Comparison of ENCODE assay signal across 2 cellular contexts in genomic region chr1:43446388-43446740, GRCh38.
TF ChIP-seq lines count a peak whose summit lies in the region.

No MANE protein-coding gene starts in this region.

TF ChIP-seq in IMR-90, 13 proteins besides CTCF, POLR2A, EP300 and RAD21:
- no peak for TF ChIP-seq FOS (IDR thresholded peaks at IDR 0.05; ENCODE audit: low read depth, low read length)
- no peak for TF ChIP-seq SMC3 (IDR thresholded peaks at IDR 0.05; ENCODE audit: low read depth, low read length)
- TF ChIP-seq NFE2L2 (IDR thresholded peaks at IDR 0.05; ENCODE audit: low read depth, low read length) = no peak
- TF ChIP-seq MAZ (IDR thresholded peaks at IDR 0.05; ENCODE audit: borderline replicate concordance, low read depth, low read length) = no peak
- TF ChIP-seq BHLHE40 (IDR thresholded peaks at IDR 0.05; ENCODE audit: low read depth, low read length) = no peak
- no peak for TF ChIP-seq CHD1 (IDR thresholded peaks at IDR 0.05; ENCODE audit: low read depth, low read length)

TF ChIP-seq in WTC11, 78 proteins besides CTCF, POLR2A, EP300 and RAD21:
- TF ChIP-seq E2F5 (CRISPR knock-in tag; IDR thresholded peaks at IDR 0.05) (no peak), PREB (CRISPR knock-in tag; IDR thresholded peaks at IDR 0.05; ENCODE audit: borderline replicate concordance) (no peak), ZNF671 (CRISPR knock-in tag; IDR thresholded peaks at IDR 0.05) (no peak), NR1H2 (CRISPR knock-in tag; IDR thresholded peaks at IDR 0.05) (no peak), GRHL2 (CRISPR knock-in tag; IDR thresholded peaks at IDR 0.05; ENCODE audit: insufficient replicate concordance, severe bottlenecking) (no peak), ELF4 (CRISPR knock-in tag; IDR thresholded peaks at IDR 0.05; ENCODE audit: low read depth) (no peak), EMX1 (CRISPR knock-in tag; IDR thresholded peaks at IDR 0.05) (no peak), E2F4 (CRISPR knock-in tag; IDR thresholded peaks at IDR 0.05; ENCODE audit: borderline replicate concordance, low read depth) (no peak), ZNF121 (CRISPR knock-in tag; IDR thresholded peaks at IDR 0.05) (no peak), KAT7 (CRISPR knock-in tag; IDR thresholded peaks at IDR 0.05; ENCODE audit: borderline replicate concordance) (no peak), ZNF232 (CRISPR knock-in tag; IDR thresholded peaks at IDR 0.05) (no peak)
- TF ChIP-seq, protein P1, sequence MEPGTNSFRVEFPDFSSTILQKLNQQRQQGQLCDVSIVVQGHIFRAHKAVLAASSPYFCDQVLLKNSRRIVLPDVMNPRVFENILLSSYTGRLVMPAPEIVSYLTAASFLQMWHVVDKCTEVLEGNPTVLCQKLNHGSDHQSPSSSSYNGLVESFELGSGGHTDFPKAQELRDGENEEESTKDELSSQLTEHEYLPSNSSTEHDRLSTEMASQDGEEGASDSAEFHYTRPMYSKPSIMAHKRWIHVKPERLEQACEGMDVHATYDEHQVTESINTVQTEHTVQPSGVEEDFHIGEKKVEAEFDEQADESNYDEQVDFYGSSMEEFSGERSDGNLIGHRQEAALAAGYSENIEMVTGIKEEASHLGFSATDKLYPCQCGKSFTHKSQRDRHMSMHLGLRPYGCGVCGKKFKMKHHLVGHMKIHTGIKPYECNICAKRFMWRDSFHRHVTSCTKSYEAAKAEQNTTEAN (CRISPR knock-in tag; IDR thresholded peaks at IDR 0.05) = no peak
- TF ChIP-seq, protein P2, sequence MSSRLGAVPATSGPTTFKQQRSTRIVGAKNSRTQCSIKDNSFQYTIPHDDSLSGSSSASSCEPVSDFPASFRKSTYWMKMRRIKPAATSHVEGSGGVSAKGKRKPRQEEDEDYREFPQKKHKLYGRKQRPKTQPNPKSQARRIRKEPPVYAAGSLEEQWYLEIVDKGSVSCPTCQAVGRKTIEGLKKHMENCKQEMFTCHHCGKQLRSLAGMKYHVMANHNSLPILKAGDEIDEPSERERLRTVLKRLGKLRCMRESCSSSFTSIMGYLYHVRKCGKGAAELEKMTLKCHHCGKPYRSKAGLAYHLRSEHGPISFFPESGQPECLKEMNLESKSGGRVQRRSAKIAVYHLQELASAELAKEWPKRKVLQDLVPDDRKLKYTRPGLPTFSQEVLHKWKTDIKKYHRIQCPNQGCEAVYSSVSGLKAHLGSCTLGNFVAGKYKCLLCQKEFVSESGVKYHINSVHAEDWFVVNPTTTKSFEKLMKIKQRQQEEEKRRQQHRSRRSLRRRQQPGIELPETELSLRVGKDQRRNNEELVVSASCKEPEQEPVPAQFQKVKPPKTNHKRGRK (CRISPR knock-in tag; IDR thresholded peaks at IDR 0.05; ENCODE audit: borderline replicate concordance) = no peak
